1 cellular context compared by ENCODE assay signal in genomic region chr3:13650210-13651056, GRCh38.
A peak's percentile ranks its signal among the peaks of the same experiment; 100 is the strongest.
TF ChIP-seq lines count a peak whose summit lies in the region.

No MANE protein-coding gene starts in this region.

TF ChIP-seq in HepG2, 621 proteins besides CTCF, POLR2A, EP300 and RAD21 (continued from another document and continues in another):
- TF ChIP-seq HNF1A (IDR thresholded peaks at IDR 0.05; ENCODE audit: low read depth) (no peak), HNF1A (CRISPR knock-in tag; IDR thresholded peaks at IDR 0.05; ENCODE audit: borderline replicate concordance) (0 out of 2 replicates have a peak, but pooled peaks have one; percentile 35), ONECUT2 (CRISPR knock-in tag; IDR thresholded peaks at IDR 0.05) (no peak), ZNF280B (CRISPR knock-in tag; IDR thresholded peaks at IDR 0.05; ENCODE audit: borderline replicate concordance) (no peak), ZNF674 (CRISPR knock-in tag; IDR thresholded peaks at IDR 0.05; ENCODE audit: low read depth) (no peak), SKI (IDR thresholded peaks at IDR 0.05; ENCODE audit: partially characterized antibody) (peak; percentile 14), ELF4 (CRISPR knock-in tag; IDR thresholded peaks at IDR 0.05; ENCODE audit: borderline replicate concordance) (no peak), ZNF570 (CRISPR knock-in tag; IDR thresholded peaks at IDR 0.05; ENCODE audit: borderline replicate concordance) (no peak), ZNF24 (IDR thresholded peaks at IDR 0.05) (no peak), ZNF205 (CRISPR knock-in tag; IDR thresholded peaks at IDR 0.05) (peak; percentile 30; the same call in 1 of the 2 replicates), PLRG1 (conservative IDR thresholded peaks at IDR 0.05) (no peak), NCOR1 (IDR thresholded peaks at IDR 0.05; ENCODE audit: borderline replicate concordance, low read length) (no peak), KLF16 (CRISPR knock-in tag; IDR thresholded peaks at IDR 0.05) (no peak), EHMT2 (IDR thresholded peaks at IDR 0.05; ENCODE audit: borderline replicate concordance, low read depth, low read length) (no peak), ZNF609 (CRISPR knock-in tag; IDR thresholded peaks at IDR 0.05; ENCODE audit: borderline replicate concordance) (0 out of 2 replicates have a peak, but pooled peaks have one; percentile 31), FOXM1 (CRISPR knock-in tag; IDR thresholded peaks at IDR 0.05) (no peak), NR0B2 (CRISPR knock-in tag; IDR thresholded peaks at IDR 0.05) (0 out of 2 replicates have a peak, but pooled peaks have one; percentile 56), ZNF841 (CRISPR knock-in tag; IDR thresholded peaks at IDR 0.05; ENCODE audit: borderline replicate concordance) (no peak), ZC3H13 (CRISPR knock-in tag; IDR thresholded peaks at IDR 0.05) (peak; percentile 76), ZNF512B (CRISPR knock-in tag; IDR thresholded peaks at IDR 0.05; ENCODE audit: borderline replicate concordance) (no peak), E2F5 (CRISPR knock-in tag; conservative IDR thresholded peaks at IDR 0.05) (peak; percentile 79), ZFP62 (CRISPR knock-in tag; IDR thresholded peaks at IDR 0.05) (no peak), IRX3 (CRISPR knock-in tag; IDR thresholded peaks at IDR 0.05; ENCODE audit: borderline replicate concordance, low read depth) (no peak), TSC22D2 (CRISPR knock-in tag; IDR thresholded peaks at IDR 0.05; ENCODE audit: borderline replicate concordance) (no peak), ZNF704 (CRISPR knock-in tag; IDR thresholded peaks at IDR 0.05; ENCODE audit: borderline replicate concordance) (no peak), YEATS2 (CRISPR knock-in tag; IDR thresholded peaks at IDR 0.05; ENCODE audit: borderline replicate concordance) (no peak), ZNF432 (CRISPR knock-in tag; IDR thresholded peaks at IDR 0.05; ENCODE audit: borderline replicate concordance) (no peak), SOX13 (IDR thresholded peaks at IDR 0.05) (0 out of 2 replicates have a peak, but pooled peaks have one; percentile 48), SOX13 (CRISPR knock-in tag; conservative IDR thresholded peaks at IDR 0.05 in 1 of 2, IDR thresholded peaks at IDR 0.05 in 1 of 2) (no peak), ZNF564 (CRISPR knock-in tag; IDR thresholded peaks at IDR 0.05) (0 out of 2 replicates have a peak, but pooled peaks have one; percentile 44), DMTF1 (CRISPR knock-in tag; IDR thresholded peaks at IDR 0.05) (no peak), ZNF761 (CRISPR knock-in tag; conservative IDR thresholded peaks at IDR 0.05) (no peak), IKZF4 (CRISPR knock-in tag; IDR thresholded peaks at IDR 0.05; ENCODE audit: borderline replicate concordance, low read depth, not compliant biosample characterization) (no peak), DR1 (CRISPR knock-in tag; IDR thresholded peaks at IDR 0.05) (0 out of 2 replicates have a peak, but pooled peaks have one; percentile 46), PRPF4 (IDR thresholded peaks at IDR 0.05; ENCODE audit: low read depth, low read length, poor library complexity, severe bottlenecking) (no peak), CREB1 (IDR thresholded peaks at IDR 0.05) (no peak), CREB1 (CRISPR knock-in tag; IDR thresholded peaks at IDR 0.05) (no peak)
